17 cellular contexts compared by ENCODE assay signal in genomic region chr5:150342583-150342982, GRCh38. TPM values are rescaled to one million over a fixed set of nuclear protein-coding genes. Genes with fewer than 3 reads are reported as not detected.
DNase-seq lines count a peak whose midpoint lies in the region; ATAC-seq and TF ChIP-seq lines count a peak whose summit lies in the region.
"Had no signal": no experiment of that assay in that cellular context is flagged by ENCODE, and none has a peak within 500 bp of the region (broad histone marks: within the 10 kb centered on the region; RNA-seq: fewer than 3 reads in every experiment).

No MANE protein-coding gene starts in this region.

- H3K9me3 Mint-ChIP-seq in stimulated activated naive CD8-positive, alpha-beta T cell treated with anti-CD3 and anti-CD28 coated beads, Interleukin-15, amount 100 ng/mL, for 72 hours = no peaks in the 10 kb centered on the region
- no peaks in the 10 kb centered on the region for H3K9me3 Mint-ChIP-seq in effector memory CD8-positive, alpha-beta T cell
- H3K9me3 Mint-ChIP-seq: CD4-positive, alpha-beta memory T cell had no signal

- H3K4me3 Mint-ChIP-seq in stimulated activated naive CD8-positive, alpha-beta T cell treated with anti-CD3 and anti-CD28 coated beads, Interleukin-15, amount 100 ng/mL, for 72 hours = no peak overlapping the region
- H3K4me3 Mint-ChIP-seq in effector memory CD8-positive, alpha-beta T cell = peak overlapping the region in 1 of 2 donors; percentile 33
- H3K4me3 Mint-ChIP-seq: CD4-positive, alpha-beta memory T cell had no signal

- CTCF ChIA-PET in HEK293T (lab: Yijun Ruan, JAX) = no interaction called here

- no peaks in the 10 kb centered on the region for H3K36me3 Mint-ChIP-seq in effector memory CD8-positive, alpha-beta T cell (ENCODE audit: insufficient read depth)
- H3K36me3 Mint-ChIP-seq: CD4-positive, alpha-beta memory T cell had no signal

- peak overlapping the region; percentile 2 to 71 for H3K27ac Mint-ChIP-seq in stimulated activated naive CD8-positive, alpha-beta T cell treated with anti-CD3 and anti-CD28 coated beads, Interleukin-15, amount 100 ng/mL, for 72 hours
- peak overlapping the region in 1 of 2 donors; percentile 39 for H3K27ac Mint-ChIP-seq in effector memory CD8-positive, alpha-beta T cell
- H3K27ac Mint-ChIP-seq: CD4-positive, alpha-beta memory T cell had no signal

- DNase-seq in stimulated activated naive CD8-positive, alpha-beta T cell treated with anti-CD3 and anti-CD28 coated beads, Interleukin-15, amount 100 ng/mL, for 72 hours = no peak
- DNase-seq in stimulated activated naive CD8-positive, alpha-beta T cell treated with anti-CD3 and anti-CD28 coated beads, Interleukin-15, Interleukin-2, amounts not matched to agents 100 U/mL and 50 U/mL, for 24 hours = no peak
- DNase-seq in M059J (ENCODE audit: low read depth) (peak; percentile 83), NCI-H345 (lab: John Stamatoyannopoulos, UW) (no peak), HEK293T (ENCODE audit: extremely low spot score) (no peak), DMS79 treated with DMSO at 0.1 percent for 48 hours (lab: John Stamatoyannopoulos, UW) (no peak)
- DNase-seq in effector memory CD8-positive, alpha-beta T cell = no peak
- DNase-seq: ACHN; CD4-positive, alpha-beta memory T cell; DMS79; GDM1; NCI-H1417; NCI-H1930; NCI-H2171 treated with DMSO at 0.1 percent for 48 hours; NCI-H510A; NCI-H82; SHP77 treated with DMSO at 0.1 percent for 48 hours had no signal

- H3K4me1 Mint-ChIP-seq in stimulated activated naive CD8-positive, alpha-beta T cell treated with anti-CD3 and anti-CD28 coated beads, Interleukin-15, amount 100 ng/mL, for 72 hours = peaks cover 24% of the 10 kb centered on the region
- H3K4me1 Mint-ChIP-seq in effector memory CD8-positive, alpha-beta T cell (ENCODE audit: low read depth in 2 of 2) = peaks cover 6 to 9% of the 10 kb centered on the region in 2 donors

- H3K27me3 Mint-ChIP-seq in stimulated activated naive CD8-positive, alpha-beta T cell treated with anti-CD3 and anti-CD28 coated beads, Interleukin-15, amount 100 ng/mL, for 72 hours = no peaks in the 10 kb centered on the region
- H3K27me3 Mint-ChIP-seq in effector memory CD8-positive, alpha-beta T cell = peaks cover 0 to 8% of the 10 kb centered on the region in 2 donors
- H3K27me3 Mint-ChIP-seq: CD4-positive, alpha-beta memory T cell had no signal

- ATAC-seq in stimulated activated naive CD8-positive, alpha-beta T cell treated with anti-CD3 and anti-CD28 coated beads, Interleukin-15, amount 100 ng/mL, for 72 hours = no peak
- ATAC-seq in stimulated activated naive CD8-positive, alpha-beta T cell treated with anti-CD3 and anti-CD28 coated beads, Interleukin-15, Interleukin-2, amounts not matched to agents 100 U/mL and 50 U/mL, for 24 hours = no peak
- ATAC-seq in effector memory CD8-positive, alpha-beta T cell (replicated peaks) = peak; percentile 61

- POLR2A ChIA-PET in HEK293T (lab: Yijun Ruan, JAX) = no interaction called here

TF ChIP-seq in HEK293T, 16 proteins besides CTCF, POLR2A, EP300 and RAD21:
- TF ChIP-seq HDGF (IDR thresholded peaks at IDR 0.05; ENCODE audit: borderline replicate concordance) = no peak
- no peak for TF ChIP-seq CTBP1 (IDR thresholded peaks at IDR 0.05; ENCODE audit: borderline replicate concordance)
- no peak for TF ChIP-seq SUZ12 (IDR thresholded peaks at IDR 0.05)
- no peak for TF ChIP-seq FOXK2 (IDR thresholded peaks at IDR 0.05)
- TF ChIP-seq ARNT (IDR thresholded peaks at IDR 0.05) = no peak
- TF ChIP-seq ELF4 (IDR thresholded peaks at IDR 0.05) = no peak
- TF ChIP-seq TARDBP (IDR thresholded peaks at IDR 0.05) = no peak
- TF ChIP-seq BHLHE40 (IDR thresholded peaks at IDR 0.05; ENCODE audit: borderline replicate concordance) = no peak
- no peak for TF ChIP-seq FOXA1 (IDR thresholded peaks at IDR 0.05)
- TF ChIP-seq LEF1 (IDR thresholded peaks at IDR 0.05; ENCODE audit: borderline replicate concordance) = no peak
- no peak for TF ChIP-seq NFRKB (IDR thresholded peaks at IDR 0.05)
- TF ChIP-seq SP1 (IDR thresholded peaks at IDR 0.05) = no peak
- TF ChIP-seq ZNF384 (IDR thresholded peaks at IDR 0.05) = no peak
- TF ChIP-seq PKNOX1 (IDR thresholded peaks at IDR 0.05) = no peak
TF ChIP-seq in HEK293T: peak in this region for 0.

RNA-seq across cellular contexts. Expression of gene TCOF1, which starts 14.9 kb away (rescaled TPM):
- 21.4 and 33.7 TPM in 2 replicates for total RNA-seq in M059J (2014; rRNA removed; shearing (Covaris generic))

RNA-seq across cellular contexts. Expression of gene ARSI, which starts 39.9 kb away (rescaled TPM):
- 32.7 and 51.2 TPM in 2 replicates for total RNA-seq in M059J (2014; rRNA removed; shearing (Covaris generic))
- total RNA-seq: CD4-positive, alpha-beta memory T cell had no signal

RNA-seq across cellular contexts. Expression of gene CAMK2A, which starts 53.0 kb away (rescaled TPM):
- 0.17 and 1.0 TPM in 2 replicates for total RNA-seq in M059J (2014; rRNA removed; shearing (Covaris generic))
- total RNA-seq: CD4-positive, alpha-beta memory T cell had no signal
